8 cellular contexts compared by ENCODE assay signal in the genomic region with DNA sequence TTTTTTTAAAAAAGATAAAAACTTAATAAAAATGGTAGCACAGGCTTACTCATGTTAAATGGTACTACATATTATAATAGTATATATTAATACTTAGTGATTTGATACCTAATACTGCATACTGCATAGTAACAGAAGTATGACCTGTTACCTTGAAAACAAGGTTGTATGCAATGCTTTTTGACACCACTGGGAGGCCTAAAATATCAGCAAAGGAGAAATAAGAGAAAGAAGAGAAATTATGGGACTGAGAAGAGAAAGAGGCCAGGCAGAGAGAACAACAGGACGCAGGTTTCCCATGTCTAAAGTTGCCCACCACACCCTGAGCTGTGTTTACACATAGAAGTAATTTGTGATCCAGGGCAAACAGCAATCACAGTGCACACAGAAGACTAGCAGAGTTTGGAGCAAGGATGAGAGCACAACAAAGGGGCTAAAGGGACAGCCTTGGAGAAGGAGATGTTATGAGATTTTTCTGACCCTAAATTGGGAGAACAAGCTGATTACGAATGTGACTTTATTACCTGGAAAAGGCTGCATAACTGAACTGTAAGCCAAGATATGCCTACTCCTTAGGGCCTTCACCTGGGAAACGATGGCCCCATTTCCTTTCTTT.
DNase-seq lines count a peak whose midpoint lies in the region; ATAC-seq, FAIRE-seq and TF ChIP-seq lines count a peak whose summit lies in the region.

No MANE protein-coding gene starts in this region.

- H3K4me2 ChIP-seq in GM12878 (ENCODE audit: control insufficient read depth, insufficient read depth) = no peak overlapping the region

- peak; percentile 32 to 49 (median 36); a peak in 4 of 6 replicates for TF ChIP-seq CTCF in GM12878 (IDR thresholded peaks at IDR 0.05 in 2 of 3, conservative IDR thresholded peaks at IDR 0.05 in 1 of 3; ENCODE audit: control insufficient read depth in 2 of 3, extremely low read depth in 1 of 3, insufficient read depth in 1 of 3, low read depth in 3 of 3, low read length in 3 of 3)
- peak in 3 of 4 donors; percentile 9 to 18 (median 18) for TF ChIP-seq CTCF in pancreas (IDR thresholded peaks at IDR 0.05)

- H3K36me3 ChIP-seq in GM12878 (ENCODE audit: control insufficient read depth in 2 of 2, insufficient read depth in 2 of 2, low read length in 1 of 2) = no peaks in the 10 kb centered on the region
- no peaks in the 10 kb centered on the region for H3K36me3 ChIP-seq in pancreas

- no peak overlapping the region for H3K4me3 Mint-ChIP-seq in activated T-cell treated with anti-CD3 and anti-CD28 coated beads, Interleukin-2, amount 50 U/mL, for 72 hours

- SMC1A ChIA-PET in GM12878 (lab: Charles Lee; ENCODE audit: uncharacterized antibody, unreplicated experiment) = interaction anchor here (0.6 kb wide), 1 partner anchor 10 kb away, joined by 3 read pairs; no protein-coding TSS in a partner anchor

- H3K36me3 Mint-ChIP-seq in activated T-cell treated with anti-CD3 and anti-CD28 coated beads, Interleukin-2, amount 50 U/mL, for 72 hours (ENCODE audit: insufficient read depth in 2 of 2) = no peaks in the 10 kb centered on the region

- peaks cover 6% of the 10 kb centered on the region for H3K27me3 Mint-ChIP-seq in activated T-cell treated with anti-CD3 and anti-CD28 coated beads, Interleukin-2, amount 50 U/mL, for 72 hours (ENCODE audit: low read depth)

- RAD21 ChIA-PET in GM12878 (lab: Charles Lee; ENCODE audit: unreplicated experiment) = no interaction called here

- POLR2A ChIA-PET in GM12878 (lab: Charles Lee) = no interaction called here

- no peaks in the 10 kb centered on the region for H4K20me1 ChIP-seq in GM12878 (ENCODE audit: control insufficient read depth, insufficient read depth)

- no peaks in the 10 kb centered on the region for H3K9me3 Mint-ChIP-seq in activated T-cell treated with anti-CD3 and anti-CD28 coated beads, Interleukin-2, amount 50 U/mL, for 72 hours

- no peaks in the 10 kb centered on the region for H3K9me3 ChIP-seq in GM12878 (replicated peaks; ENCODE audit: control insufficient read depth, insufficient read depth, low read length)
- no peaks in the 10 kb centered on the region for H3K9me3 ChIP-seq in pancreas

- in situ Hi-C loops in ACHN (cut with HindIII; ENCODE audit: low pct_ligation_motif_present, low pct_unique_long_range_greater_than_20kb, low sequenced_read_pairs) (no loop called here), GM12878 (cut with MboI) (loop anchor here (10.0 kb wide), 1 partner anchor 202 kb away; no protein-coding TSS in a partner anchor)

- FAIRE-seq in GM12878 (lab: Jason Lieb, UNC) (peak; percentile 31), pancreas (lab: Jason Lieb, UNC) (no peak)

- H3K4me1 Mint-ChIP-seq in activated T-cell treated with anti-CD3 and anti-CD28 coated beads, Interleukin-2, amount 50 U/mL, for 72 hours (ENCODE audit: low read depth) = no peaks in the 10 kb centered on the region

- BruUV-seq in GM12878 (replicated peaks; lab: Mats Ljungman, UMichigan) = no TSS peak

- TF ChIP-seq POLR2A in GM12878 (IDR thresholded peaks at IDR 0.05; ENCODE audit: low read depth, low read length) = no peak

- H3K4me3 ChIP-seq in GM12878 (no peak overlapping the region), pancreas (no peak overlapping the region)

- H3K27ac Mint-ChIP-seq in activated T-cell treated with anti-CD3 and anti-CD28 coated beads, Interleukin-2, amount 50 U/mL, for 72 hours = no peak overlapping the region

- H3K4me1 ChIP-seq in GM12878 (ENCODE audit: control insufficient read depth, insufficient read depth, low read length) = no peaks in the 10 kb centered on the region
- H3K4me1 ChIP-seq in pancreas = no peaks in the 10 kb centered on the region

- no peak overlapping the region for H3K9ac ChIP-seq in GM12878 (ENCODE audit: control insufficient read depth, insufficient read depth, low read length)

- no peaks in the 10 kb centered on the region for H3K79me2 ChIP-seq in GM12878 (ENCODE audit: control insufficient read depth, insufficient read depth, low read length)

- intact Hi-C loops in GM12878 (cut with micrococcal nuclease; ENCODE audit: unreplicated experiment) = no loop called here
- intact Hi-C loops in pancreas (cut with DNase I) = no loop called here

- 0% methylated on average over 3 of the region's 3 CpGs for WGBS in GM12878 (ENCODE audit: insufficient coverage, insufficient replicate concordance, low lambda C conversion rate, missing lambda C conversion rate)
- 63 to 73% methylated on average over 3 of the region's 3 CpGs for WGBS in pancreas, 2 donors

- H2AFZ ChIP-seq in GM12878 (ENCODE audit: control insufficient read depth, low read depth, low read length) = no peak overlapping the region

- peak; percentile 72 for ATAC-seq in GM18858 (IDR thresholded peaks at IDR 0.05; ENCODE audit: unreplicated experiment)
- ATAC-seq in GM12878 = peak; percentile 70
- peak in 3 of 4 donors; percentile 39 to 62 (median 49) for ATAC-seq in pancreas
- no peak for ATAC-seq in activated T-cell treated with anti-CD3 and anti-CD28 coated beads, Interleukin-2, amount 50 U/mL, for 72 hours (replicated peaks in 1 of 2)

- H3K27ac ChIP-seq in GM12878 (ENCODE audit: control insufficient read depth, insufficient read depth) (no peak overlapping the region), pancreas (no peak overlapping the region)

- DNase-seq in ACHN (peak; percentile 25), HPDE6-E6E7 (ENCODE audit: extremely low spot score) (peak; percentile 16), GM12878 (ENCODE audit: low read depth, low spot score) (no peak), pancreas (no peak), putamen (ENCODE audit: low spot score) (no peak), amygdala (lab: John Stamatoyannopoulos, UW) (no peak)
- DNase-seq in activated T-cell treated with anti-CD3 and anti-CD28 coated beads, Interleukin-2, amount 50 U/mL, for 72 hours = no peak

- peak; percentile 41; the same call in 1 of the 2 replicates for TF ChIP-seq RAD21 in GM12878 (IDR thresholded peaks at IDR 0.05; ENCODE audit: insufficient read depth, low read depth, low read length)

- no peak for TF ChIP-seq EP300 in GM12878 (IDR thresholded peaks at IDR 0.05; ENCODE audit: borderline replicate concordance in 1 of 2, control insufficient read depth in 1 of 2, low read depth in 2 of 2, low read length in 2 of 2)

- no peaks in the 10 kb centered on the region for H3K27me3 ChIP-seq in GM12878 (replicated peaks in 1 of 2; ENCODE audit: control insufficient read depth in 2 of 2, insufficient read depth in 2 of 2, low read length in 1 of 2)
- H3K27me3 ChIP-seq in pancreas = no peaks in the 10 kb centered on the region

- CTCF ChIA-PET in GM12878 (lab: Yijun Ruan, JAX) = interaction anchor here (1.5 to 2.6 kb wide), 2 partner anchors 26 to 252 kb away, joined by 3 to 12 read pairs; no protein-coding TSS in a partner anchor

TF ChIP-seq in GM12878, 131 proteins besides CTCF, POLR2A, EP300 and RAD21:
- no peak for TF ChIP-seq ZZZ3 (IDR thresholded peaks at IDR 0.05; ENCODE audit: control insufficient read depth, insufficient read length, low read depth)
- no peak for TF ChIP-seq ESRRA (IDR thresholded peaks at IDR 0.05; ENCODE audit: low read length)
- no peak for TF ChIP-seq HSF1 (IDR thresholded peaks at IDR 0.05; ENCODE audit: low read depth, low read length)
- no peak for TF ChIP-seq RBBP5 (conservative IDR thresholded peaks at IDR 0.05)
- TF ChIP-seq RAD51 (IDR thresholded peaks at IDR 0.05) = no peak
- TF ChIP-seq JUND (IDR thresholded peaks at IDR 0.05; ENCODE audit: low read depth, low read length) = no peak
- TF ChIP-seq ZNF274 (IDR thresholded peaks at IDR 0.05; ENCODE audit: insufficient read depth, insufficient read length) = no peak
- no peak for TF ChIP-seq CREM (IDR thresholded peaks at IDR 0.05; ENCODE audit: low read depth)
- TF ChIP-seq POU2F2 (IDR thresholded peaks at IDR 0.05; ENCODE audit: borderline replicate concordance, low read depth, low read length) = no peak

Comparison
In these comparisons a context has a peak if more than half of its experiments do, and no peak if none do; other contexts are left out.
1. DNase-seq: peak in ACHN (single experiment) and HPDE6-E6E7 (single experiment); none in GM12878 (single experiment), pancreas (0 of 6), activated T-cell treated with anti-CD3 and anti-CD28 coated beads, Interleukin-2, amount 50 U/mL, for 72 hours (0 of 2), putamen (single experiment) and amygdala (0 of 56).
2. ATAC-seq: peak in GM18858 (single experiment), GM12878 (single experiment) and pancreas (3 of 4); none in activated T-cell treated with anti-CD3 and anti-CD28 coated beads, Interleukin-2, amount 50 U/mL, for 72 hours (0 of 2).